Comparison of ENCODE assay signal across 8 cellular contexts in the genomic region with DNA sequence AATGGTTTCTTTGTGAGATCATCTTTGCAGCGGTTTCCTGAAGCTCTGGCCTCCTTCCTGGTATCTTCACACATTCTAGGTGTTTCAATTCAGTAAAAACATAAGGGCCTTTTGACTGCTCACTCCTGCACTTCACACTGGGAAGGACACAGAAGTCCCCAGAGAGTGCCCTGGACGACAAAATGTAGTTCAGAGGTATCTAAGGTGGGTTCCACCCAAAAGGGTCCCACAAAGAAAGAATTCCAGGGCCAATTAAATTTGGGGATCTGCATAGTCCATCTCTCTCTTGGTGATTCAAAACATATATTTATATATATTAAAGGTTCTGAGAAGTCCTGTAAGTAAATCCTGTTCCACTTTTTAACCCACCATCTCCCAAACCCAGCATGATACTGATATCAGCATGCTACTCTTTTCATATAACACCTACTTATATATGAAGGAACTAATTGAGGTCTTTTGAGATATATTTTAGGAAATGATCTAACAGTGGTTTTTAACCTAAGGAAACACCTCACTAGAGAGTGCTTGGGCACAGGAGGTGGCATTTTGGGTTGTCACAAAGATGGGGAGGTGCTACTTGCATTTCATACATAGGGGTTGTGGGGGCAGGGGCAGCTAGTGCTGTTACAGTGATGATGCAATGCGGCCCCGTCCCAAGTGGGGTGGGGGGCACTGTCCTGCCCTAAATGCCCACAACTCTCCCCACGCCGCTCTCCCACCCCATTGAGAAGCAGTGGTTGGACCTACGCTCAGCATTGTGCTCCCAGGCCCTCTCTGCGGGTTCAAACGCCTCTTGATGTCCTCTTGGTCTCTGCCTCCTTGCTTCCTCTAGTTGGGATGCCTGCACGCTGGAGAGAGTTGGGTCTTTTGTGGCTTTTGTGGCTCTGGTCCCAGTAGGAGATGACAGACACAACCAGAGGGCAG.
DNase-seq lines count a peak whose midpoint lies in the region; ATAC-seq and TF ChIP-seq lines count a peak whose summit lies in the region.

No MANE protein-coding gene starts in this region.

- DNase-seq in GM13976 (ENCODE audit: low spot score) (peak; percentile 77), retina (peak; percentile 11), cerebellar nuclear complex (lab: John Stamatoyannopoulos, UW) (no peak)
- peak; percentile 62 for DNase-seq in activated CD4-positive, alpha-beta T cell treated with anti-CD3 and anti-CD28 coated beads, Interleukin-2, amount 50 U/mL, for 1 hour

- H3K9me3 ChIP-seq in endocrine pancreas (ENCODE audit: control insufficient read depth, low read length), result no peaks in the 10 kb centered on the region

- H3K9ac ChIP-seq in endocrine pancreas (ENCODE audit: control insufficient read depth, insufficient read depth, low read length), result no peak overlapping the region

- in situ Hi-C loops in GM13976 (cut with MboI; ENCODE audit: low sequenced_read_pairs, unreplicated experiment), result loop anchor here (10.0 kb wide), 1 partner anchor 107 kb away; the partner anchor contains the start of gene ARF6

- H3K4me1 ChIP-seq in endocrine pancreas (ENCODE audit: control insufficient read depth, insufficient read depth, low read length), result no peaks in the 10 kb centered on the region

- ATAC-seq in HG03520 (IDR thresholded peaks at IDR 0.05; ENCODE audit: unreplicated experiment) (peak; percentile 20), GM19463 (IDR thresholded peaks at IDR 0.05; ENCODE audit: unreplicated experiment) (no peak), HG02588 (IDR thresholded peaks at IDR 0.05; ENCODE audit: unreplicated experiment) (no peak)

- H3K27me3 ChIP-seq in endocrine pancreas (ENCODE audit: control insufficient read depth, insufficient read depth, low read length), result no peaks in the 10 kb centered on the region

- TF ChIP-seq CTCF in GM13976 (IDR thresholded peaks at IDR 0.05; ENCODE audit: borderline replicate concordance, control extremely low read depth, extremely low read depth, insufficient read depth, missing control alignments), result no peak

- peak overlapping the region; percentile 45 for H3K4me3 ChIP-seq in endocrine pancreas (ENCODE audit: control insufficient read depth, insufficient read depth, low read length)

- H3K36me3 ChIP-seq in endocrine pancreas (ENCODE audit: control insufficient read depth, insufficient read depth, low read length), result no peaks in the 10 kb centered on the region

Comparison
In these comparisons a context has a peak if more than half of its experiments do, and no peak if none do; other contexts are left out.
1. DNase-seq: peak in GM13976 (single experiment), activated CD4-positive, alpha-beta T cell treated with anti-CD3 and anti-CD28 coated beads, Interleukin-2, amount 50 U/mL, for 1 hour (single experiment) and retina (single experiment); none in cerebellar nuclear complex (0 of 2).